10 cellular contexts compared by ENCODE assay signal in the genomic region with DNA sequence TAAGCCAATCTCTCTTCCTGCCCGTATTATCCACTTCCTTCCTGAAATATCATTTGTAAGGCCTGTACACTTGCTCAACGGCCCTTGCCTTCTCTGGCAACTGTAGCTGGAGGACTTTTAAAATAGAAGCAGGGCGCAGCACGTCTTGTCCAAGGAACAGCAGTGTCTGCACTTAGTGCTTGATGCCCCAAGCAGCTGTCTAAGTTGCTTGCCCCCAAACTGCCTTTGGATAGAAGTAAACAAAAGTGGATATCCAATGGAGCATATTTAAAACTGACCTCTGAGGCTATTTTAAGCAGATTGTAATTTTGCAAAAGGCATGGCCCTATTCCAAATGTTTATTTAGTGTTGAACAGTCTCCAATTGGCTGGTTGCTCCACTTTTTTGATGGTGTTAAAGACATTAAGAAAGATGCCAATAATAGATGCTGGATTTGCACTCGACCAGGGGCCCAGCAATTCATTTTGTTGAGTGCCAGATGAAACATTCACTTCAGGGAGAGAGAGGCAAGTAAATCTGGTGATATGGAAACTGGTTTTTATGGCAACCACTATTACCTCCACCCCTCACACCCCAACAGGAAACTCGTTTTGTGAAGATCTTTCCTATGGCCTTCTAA.
DNase-seq lines count a peak whose midpoint lies in the region; ATAC-seq and TF ChIP-seq lines count a peak whose summit lies in the region.
"Had no signal": no experiment of that assay in that cellular context is flagged by ENCODE, and none has a peak within 500 bp of the region (broad histone marks: within the 10 kb centered on the region; RNA-seq: fewer than 3 reads in every experiment).

No MANE protein-coding gene starts in this region.

- no peak for ATAC-seq in GM18861 (IDR thresholded peaks at IDR 0.05; ENCODE audit: unreplicated experiment)
- no peak for ATAC-seq in GM21528 (IDR thresholded peaks at IDR 0.05; ENCODE audit: low FRiP score, unreplicated experiment)
- no peak for ATAC-seq in stimulated activated naive CD8-positive, alpha-beta T cell treated with anti-CD3 and anti-CD28 coated beads, Interleukin-15, amount 100 ng/mL, for 72 hours
- no peak for ATAC-seq in naive thymus-derived CD4-positive, alpha-beta T cell

- H3K27me3 ChIP-seq in esophagus muscularis mucosa = no peaks in the 10 kb centered on the region
- H3K27me3 ChIP-seq in neutrophil = no peaks in the 10 kb centered on the region
- H3K27me3 ChIP-seq in naive thymus-derived CD4-positive, alpha-beta T cell (ENCODE audit: control insufficient read depth in 2 of 2, insufficient read depth in 2 of 2, low read length in 2 of 2) = no peaks in the 10 kb centered on the region

- no peak for TF ChIP-seq POLR2A in esophagus muscularis mucosa (IDR thresholded peaks at IDR 0.05; ENCODE audit: low read depth)

- H3K36me3 Mint-ChIP-seq in naive thymus-derived CD4-positive, alpha-beta T cell = peaks cover 0 to 3% (median 0%) of the 10 kb centered on the region in 5 donors

- peak overlapping the region; percentile 64 to 73 (median 68) for H3K27ac ChIP-seq in esophagus muscularis mucosa (replicated peaks in 1 of 4)
- H3K27ac ChIP-seq in neutrophil = peak overlapping the region; percentile 60
- H3K27ac ChIP-seq in naive thymus-derived CD4-positive, alpha-beta T cell (ENCODE audit: low read depth, low read length) = no peak overlapping the region

- no peaks in the 10 kb centered on the region for H3K36me3 ChIP-seq in esophagus muscularis mucosa
- no peaks in the 10 kb centered on the region for H3K36me3 ChIP-seq in neutrophil
- H3K36me3 ChIP-seq in naive thymus-derived CD4-positive, alpha-beta T cell (ENCODE audit: control insufficient read depth in 2 of 3, insufficient read depth in 3 of 3, low read length in 3 of 3) = no peaks in the 10 kb centered on the region

- 11% methylated on average over 6 of the region's 6 CpGs for WGBS in esophagus muscularis mucosa

- no peaks in the 10 kb centered on the region for H3K9me3 ChIP-seq in esophagus muscularis mucosa
- H3K9me3 ChIP-seq in neutrophil = no peaks in the 10 kb centered on the region
- H3K9me3 ChIP-seq in naive thymus-derived CD4-positive, alpha-beta T cell (ENCODE audit: control insufficient read depth in 2 of 3, low read length in 3 of 3) = no peaks in the 10 kb centered on the region

- TF ChIP-seq CTCF in esophagus muscularis mucosa (IDR thresholded peaks at IDR 0.05) (no peak), neutrophil (IDR thresholded peaks at IDR 0.05) (no peak)

- H3K27me3 Mint-ChIP-seq in stimulated activated naive CD8-positive, alpha-beta T cell treated with anti-CD3 and anti-CD28 coated beads, Interleukin-15, amount 100 ng/mL, for 72 hours = no peaks in the 10 kb centered on the region
- no peaks in the 10 kb centered on the region for H3K27me3 Mint-ChIP-seq in naive thymus-derived CD4-positive, alpha-beta T cell
- H3K27me3 Mint-ChIP-seq: CD4-positive, CD25-positive, alpha-beta regulatory T cell had no signal

- H3K27ac Mint-ChIP-seq in stimulated activated naive CD8-positive, alpha-beta T cell treated with anti-CD3 and anti-CD28 coated beads, Interleukin-15, amount 100 ng/mL, for 72 hours = no peak overlapping the region
- peak overlapping the region in 1 of 9 donors; percentile 66 for H3K27ac Mint-ChIP-seq in naive thymus-derived CD4-positive, alpha-beta T cell
- H3K27ac Mint-ChIP-seq: CD4-positive, CD25-positive, alpha-beta regulatory T cell had no signal

- peak; percentile 79 for TF ChIP-seq EP300 in esophagus muscularis mucosa (IDR thresholded peaks at IDR 0.05)

- DNase-seq in CD1c-positive myeloid dendritic cell (ENCODE audit: extremely low spot score) = peak; percentile 35
- peak; percentile 62 for DNase-seq in NCI-H2227 treated with DMSO at 0.1 percent for 48 hours (lab: John Stamatoyannopoulos, UW)
- no peak for DNase-seq in esophagus muscularis mucosa (ENCODE audit: extremely low spot score)
- no peak for DNase-seq in stimulated activated naive CD8-positive, alpha-beta T cell treated with anti-CD3 and anti-CD28 coated beads, Interleukin-15, amount 100 ng/mL, for 72 hours
- DNase-seq in naive thymus-derived CD4-positive, alpha-beta T cell = no peak
- DNase-seq: activated CD4-positive, CD25-positive, alpha-beta regulatory T cell treated with anti-CD3 and anti-CD28 coated beads, Interleukin-2, amount 50 U/mL, for 72 hours; CD4-positive, CD25-positive, alpha-beta regulatory T cell had no signal

- H3K4me3 ChIP-seq in esophagus muscularis mucosa (no peak overlapping the region), neutrophil (ENCODE audit: low read depth in 1 of 2, low read length in 1 of 2) (peak overlapping the region in 1 of 2 experiments; percentile 1)
- no peak overlapping the region for H3K4me3 ChIP-seq in naive thymus-derived CD4-positive, alpha-beta T cell (ENCODE audit: low read length)

- peaks cover 11% of the 10 kb centered on the region for H3K4me1 Mint-ChIP-seq in stimulated activated naive CD8-positive, alpha-beta T cell treated with anti-CD3 and anti-CD28 coated beads, Interleukin-15, amount 100 ng/mL, for 72 hours
- peaks cover 6 to 23% (median 18%) of the 10 kb centered on the region in 7 donors for H3K4me1 Mint-ChIP-seq in naive thymus-derived CD4-positive, alpha-beta T cell

- H3K4me3 Mint-ChIP-seq in stimulated activated naive CD8-positive, alpha-beta T cell treated with anti-CD3 and anti-CD28 coated beads, Interleukin-15, amount 100 ng/mL, for 72 hours = no peak overlapping the region
- H3K4me3 Mint-ChIP-seq in naive thymus-derived CD4-positive, alpha-beta T cell = peak overlapping the region in 3 of 10 donors; percentile 8 to 45 (median 12)
- H3K4me3 Mint-ChIP-seq: CD4-positive, CD25-positive, alpha-beta regulatory T cell had no signal

- POLR2A ChIA-PET in naive thymus-derived CD4-positive, alpha-beta T cell (lab: Charles Lee) = no interaction called here

- peaks cover 19 to 20% of the 10 kb centered on the region in 2 donors for H3K9me3 Mint-ChIP-seq in stimulated activated naive CD8-positive, alpha-beta T cell treated with anti-CD3 and anti-CD28 coated beads, Interleukin-15, amount 100 ng/mL, for 72 hours
- H3K9me3 Mint-ChIP-seq in naive thymus-derived CD4-positive, alpha-beta T cell = peaks cover 0 to 15% (median 2%) of the 10 kb centered on the region in 11 donors

- CTCF ChIA-PET in naive thymus-derived CD4-positive, alpha-beta T cell (lab: Charles Lee) = no interaction called here

- H3K4me1 ChIP-seq in esophagus muscularis mucosa (peaks cover 32 to 49% (median 44%) of the 10 kb centered on the region in 4 donors), neutrophil (ENCODE audit: control insufficient read depth in 1 of 2, insufficient read depth in 1 of 2, low read depth in 1 of 2, low read length in 1 of 2) (peaks cover 26 to 33% of the 10 kb centered on the region in 2 experiments)
- H3K4me1 ChIP-seq in naive thymus-derived CD4-positive, alpha-beta T cell (ENCODE audit: control insufficient read depth in 2 of 2, insufficient read depth in 2 of 2, low read length in 2 of 2) = peaks cover 5 to 6% of the 10 kb centered on the region in 2 donors

- intact Hi-C loops in esophagus muscularis mucosa (cut with DNase I) = no loop called here
- intact Hi-C loops in naive thymus-derived CD4-positive, alpha-beta T cell (cut with micrococcal nuclease) = no loop called here

Comparison
In these comparisons a context has a peak if more than half of its experiments do, and no peak if none do; other contexts are left out.
1. DNase-seq: peak in CD1c-positive myeloid dendritic cell (single experiment) and NCI-H2227 treated with DMSO at 0.1 percent for 48 hours (single experiment); none in esophagus muscularis mucosa (single experiment), stimulated activated naive CD8-positive, alpha-beta T cell treated with anti-CD3 and anti-CD28 coated beads, Interleukin-15, amount 100 ng/mL, for 72 hours (0 of 2) and naive thymus-derived CD4-positive, alpha-beta T cell (0 of 9).